Comparison of ENCODE assay signal across 11 cellular contexts in genomic region chr16:79362312-79362970, GRCh38.
"Had no signal": no experiment of that assay in that cellular context is flagged by ENCODE, and none has a peak within 500 bp of the region (broad histone marks: within the 10 kb centered on the region; RNA-seq: fewer than 3 reads in every experiment).

No MANE protein-coding gene starts in this region.

- H3K4me1 ChIP-seq: left ventricle myocardium inferior had no signal

- H3K27me3 ChIP-seq: ovary had no signal

- H3K27ac ChIP-seq: left ventricle myocardium inferior, ovary, thoracic aorta had no signal

- H3K27ac Mint-ChIP-seq: activated CD4-positive, alpha-beta memory T cell treated with anti-CD3 and anti-CD28 coated beads, Interleukin-2, amount 10 ng/mL, durations not matched to agents 7 days and 5 days; activated naive CD4-positive, alpha-beta T cell treated with anti-CD3 and anti-CD28 coated beads for 36 hours; memory B cell; stimulated activated naive CD8-positive, alpha-beta T cell treated with anti-CD3 and anti-CD28 coated beads, Interleukin-15, amount 100 ng/mL, for 72 hours had no signal

- H3K36me3 Mint-ChIP-seq: memory B cell had no signal

- H3K4me3 ChIP-seq: left ventricle myocardium inferior, ovary, thoracic aorta had no signal

- H3K9me3 ChIP-seq: ovary, thoracic aorta had no signal

- DNase-seq: activated CD4-positive, alpha-beta memory T cell treated with anti-CD3 and anti-CD28 coated beads, Interleukin-2, amount 10 ng/mL, durations not matched to agents 7 days and 5 days; dermis blood vessel endothelial cell; head of caudate nucleus; left ventricle myocardium inferior; ovary; stimulated activated CD4-positive, alpha-beta T cell treated with anti-CD3 and anti-CD28 coated beads, Interleukin-4, amount 100 ng/mL, for 24 hours; stimulated activated naive CD8-positive, alpha-beta T cell treated with anti-CD3 and anti-CD28 coated beads, Interleukin-15, amount 100 ng/mL, for 72 hours had no signal

- H3K4me1 Mint-ChIP-seq: memory B cell; neural crest cell; stimulated activated naive CD8-positive, alpha-beta T cell treated with anti-CD3 and anti-CD28 coated beads, Interleukin-15, amount 100 ng/mL, for 72 hours had no signal

- H3K4me3 Mint-ChIP-seq: activated CD4-positive, alpha-beta memory T cell treated with anti-CD3 and anti-CD28 coated beads, Interleukin-2, amount 10 ng/mL, durations not matched to agents 7 days and 5 days; activated naive CD4-positive, alpha-beta T cell treated with anti-CD3 and anti-CD28 coated beads for 36 hours; memory B cell; neural crest cell; stimulated activated naive CD8-positive, alpha-beta T cell treated with anti-CD3 and anti-CD28 coated beads, Interleukin-15, amount 100 ng/mL, for 72 hours had no signal

- H3K36me3 ChIP-seq: left ventricle myocardium inferior, ovary, thoracic aorta had no signal

- ATAC-seq: stimulated activated naive CD8-positive, alpha-beta T cell treated with anti-CD3 and anti-CD28 coated beads, Interleukin-15, amount 100 ng/mL, for 72 hours had no signal
